ENCODE assay signal across 7 cellular contexts in the genomic region with DNA sequence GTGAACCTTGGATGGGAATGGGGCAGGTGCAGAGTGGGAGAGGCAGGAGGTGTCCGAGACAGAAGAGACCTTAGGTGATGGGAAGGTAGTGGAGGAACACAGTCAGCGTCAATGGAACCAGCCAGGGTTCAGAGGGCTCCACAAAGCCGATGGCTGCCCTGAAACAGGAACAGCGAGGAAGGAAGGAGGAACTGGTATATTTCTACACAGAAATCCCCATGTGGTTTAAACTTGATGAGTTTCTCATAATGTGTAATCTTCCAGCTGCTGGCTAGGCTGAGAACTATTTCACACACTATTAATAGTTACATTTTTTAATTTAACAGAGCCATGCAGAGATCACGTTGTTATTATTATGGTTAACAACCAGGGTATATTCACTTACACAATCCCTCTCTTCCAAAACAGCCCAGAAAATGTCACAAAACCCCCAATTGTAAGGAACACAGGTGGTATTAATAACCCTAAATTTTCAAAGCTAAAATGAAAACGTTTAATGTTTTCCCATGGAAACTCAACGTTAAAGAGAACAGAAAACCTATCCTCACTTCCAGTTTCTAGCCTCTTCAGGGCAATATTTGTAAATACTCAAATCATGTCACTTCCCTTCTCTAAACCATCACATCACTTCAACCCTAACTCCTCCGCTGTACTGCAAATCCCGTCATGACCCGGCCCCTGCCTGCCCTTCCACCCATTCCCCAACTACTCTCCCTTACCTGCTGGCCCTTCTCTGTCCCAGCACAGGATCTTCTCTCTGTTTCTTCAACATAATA.
DNase-seq lines count a peak whose midpoint lies in the region; ATAC-seq and TF ChIP-seq lines count a peak whose summit lies in the region.

No MANE protein-coding gene starts in this region.

- no peaks in the 10 kb centered on the region for H3K27me3 ChIP-seq in psoas muscle (ENCODE audit: insufficient read depth in 3 of 3, low read length in 2 of 3)
- H3K27me3 ChIP-seq in MM.1S (replicated peaks; ENCODE audit: insufficient read depth, low read length) = no peaks in the 10 kb centered on the region
- no peaks in the 10 kb centered on the region for H3K27me3 ChIP-seq in endodermal cell (ENCODE audit: control insufficient read depth, insufficient read depth, low read length, poor library complexity, severe bottlenecking)

- H3K4me1 ChIP-seq in psoas muscle = peaks cover 83% of the 10 kb centered on the region
- 0 out of 2 replicates have a peak, but pooled peaks cover under 1% of the 10 kb centered on the region for H3K4me1 ChIP-seq in MM.1S (ENCODE audit: low read length)
- no peaks in the 10 kb centered on the region for H3K4me1 ChIP-seq in endodermal cell (ENCODE audit: control insufficient read depth, insufficient read depth, low read length)

- no peak overlapping the region for H3K4me3 Mint-ChIP-seq in endothelial cell (ENCODE audit: unreplicated experiment)
- H3K4me3 Mint-ChIP-seq in endodermal cell = no peak overlapping the region

- H3K27me3 Mint-ChIP-seq in endothelial cell (ENCODE audit: unreplicated experiment) = no peaks in the 10 kb centered on the region
- H3K27me3 Mint-ChIP-seq in endodermal cell (ENCODE audit: insufficient read depth) = peaks cover 1% of the 10 kb centered on the region

- no peak overlapping the region for H3K9ac ChIP-seq in MM.1S (ENCODE audit: low read length)
- no peak overlapping the region for H3K9ac ChIP-seq in endodermal cell (ENCODE audit: extremely low read depth, low read length, poor library complexity, severe bottlenecking)

- no peaks in the 10 kb centered on the region for H3K9me3 ChIP-seq in psoas muscle
- H3K9me3 ChIP-seq in MM.1S (replicated peaks; ENCODE audit: insufficient read depth, low read length) = no peaks in the 10 kb centered on the region
- H3K9me3 ChIP-seq in endodermal cell (ENCODE audit: control insufficient read depth, low read length) = no peaks in the 10 kb centered on the region

- TF ChIP-seq CTCF in endothelial cell (IDR thresholded peaks at IDR 0.05; ENCODE audit: unreplicated experiment) (no peak), psoas muscle (IDR thresholded peaks at IDR 0.05) (no peak), MM.1S (IDR thresholded peaks at IDR 0.05; ENCODE audit: low read length) (no peak), endodermal cell (conservative IDR thresholded peaks at IDR 0.05) (no peak)

- intact Hi-C loops in psoas muscle (cut with DNase I) = no loop called here

- H3K9me2 ChIP-seq in MM.1S (replicated peaks; ENCODE audit: insufficient read depth, low read length) = no peaks in the 10 kb centered on the region

- no peaks in the 10 kb centered on the region for H4K20me1 ChIP-seq in MM.1S (ENCODE audit: insufficient read depth, low read length)

- peaks cover 28% of the 10 kb centered on the region for H3K4me1 Mint-ChIP-seq in endothelial cell (ENCODE audit: unreplicated experiment)
- H3K4me1 Mint-ChIP-seq in endodermal cell = peaks cover 38% of the 10 kb centered on the region

- H3K4me3 ChIP-seq in psoas muscle (no peak overlapping the region), MM.1S (ENCODE audit: low read length) (no peak overlapping the region), endodermal cell (ENCODE audit: low read length) (no peak overlapping the region)

- no peaks in the 10 kb centered on the region for H3F3A ChIP-seq in MM.1S (ENCODE audit: insufficient read depth, low read length)

- peak; percentile 42 for ATAC-seq in GM19025 (IDR thresholded peaks at IDR 0.05; ENCODE audit: low read depth, unreplicated experiment)
- ATAC-seq in HG03469 (IDR thresholded peaks at IDR 0.05; ENCODE audit: unreplicated experiment) = peak; percentile 29
- ATAC-seq in psoas muscle = peak; percentile 13 to 46 (median 44)
- ATAC-seq in HG03439 (IDR thresholded peaks at IDR 0.05; ENCODE audit: unreplicated experiment) = no peak

- DNase-seq in endothelial cell (ENCODE audit: low spot score) (no peak), psoas muscle (no peak), MM.1S (no peak), endodermal cell (no peak)

- H3K9me3 Mint-ChIP-seq in endothelial cell (ENCODE audit: unreplicated experiment) (no peaks in the 10 kb centered on the region), endodermal cell (no peaks in the 10 kb centered on the region)

- peaks cover 8% of the 10 kb centered on the region; the same call in 1 of the 2 replicates for H3K79me2 ChIP-seq in MM.1S (ENCODE audit: low read length)

- H2AFZ ChIP-seq in MM.1S (ENCODE audit: low read length) = no peak overlapping the region

- no peaks in the 10 kb centered on the region for H3K36me3 Mint-ChIP-seq in endothelial cell (ENCODE audit: low read depth, unreplicated experiment)
- H3K36me3 Mint-ChIP-seq in endodermal cell (ENCODE audit: low read depth) = peaks cover 8% of the 10 kb centered on the region

- H3K27ac ChIP-seq in psoas muscle (peak overlapping the region; percentile 77), MM.1S (ENCODE audit: low read length) (no peak overlapping the region), endodermal cell (ENCODE audit: low read depth, low read length) (no peak overlapping the region)

- no peak overlapping the region for H3K4me2 ChIP-seq in MM.1S (ENCODE audit: low read depth, low read length)

- H3K27ac Mint-ChIP-seq in endothelial cell (ENCODE audit: unreplicated experiment) (peak overlapping the region; percentile 30), endodermal cell (no peak overlapping the region)

- 39 to 43% (median 42%) methylated on average over 10 of the region's 10 CpGs for WGBS in psoas muscle, 3 donors
- 88 to 94% methylated on average over 6 to 10 of the region's 10 CpGs for WGBS in endodermal cell (ENCODE audit: insufficient coverage in 1 of 2, insufficient read length in 1 of 2), 2 experiments

- no peaks in the 10 kb centered on the region for H3K36me3 ChIP-seq in psoas muscle (ENCODE audit: insufficient read depth in 1 of 2, low read depth in 1 of 2)
- no peaks in the 10 kb centered on the region for H3K36me3 ChIP-seq in MM.1S (replicated peaks; ENCODE audit: insufficient read depth, low read length)
- peaks cover 16% of the 10 kb centered on the region for H3K36me3 ChIP-seq in endodermal cell (ENCODE audit: control insufficient read depth, insufficient read depth, low read length)
